Comparison of ENCODE assay signal across 3 cellular contexts in the genomic region with DNA sequence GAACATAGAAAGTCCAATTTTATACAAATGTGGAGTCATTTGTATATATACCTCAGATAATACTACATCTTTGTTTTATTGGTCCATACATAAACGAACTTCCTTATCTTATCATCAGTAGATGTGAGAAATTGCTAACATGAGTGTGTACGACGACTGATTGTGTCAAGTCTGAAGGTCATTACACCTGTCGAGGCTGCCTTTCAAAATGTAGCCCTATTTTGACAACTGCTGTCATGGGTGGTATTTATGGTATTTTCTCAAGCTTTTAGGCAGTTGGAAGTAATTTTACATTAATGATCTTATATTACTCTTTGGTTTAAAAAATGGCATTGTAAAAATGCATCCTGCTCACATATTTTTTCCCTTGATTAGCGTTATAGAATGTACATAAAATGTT.
"Had no signal": no experiment of that assay in that cellular context is flagged by ENCODE, and none has a peak within 500 bp of the region (broad histone marks: within the 10 kb centered on the region; RNA-seq: fewer than 3 reads in every experiment).

No MANE protein-coding gene starts in this region.

- DNase-seq: GDM1, GF-D8 had no signal

- H3K4me3 ChIP-seq: GM12878 had no signal
